27 cellular contexts compared by ENCODE assay signal in the genomic region with DNA sequence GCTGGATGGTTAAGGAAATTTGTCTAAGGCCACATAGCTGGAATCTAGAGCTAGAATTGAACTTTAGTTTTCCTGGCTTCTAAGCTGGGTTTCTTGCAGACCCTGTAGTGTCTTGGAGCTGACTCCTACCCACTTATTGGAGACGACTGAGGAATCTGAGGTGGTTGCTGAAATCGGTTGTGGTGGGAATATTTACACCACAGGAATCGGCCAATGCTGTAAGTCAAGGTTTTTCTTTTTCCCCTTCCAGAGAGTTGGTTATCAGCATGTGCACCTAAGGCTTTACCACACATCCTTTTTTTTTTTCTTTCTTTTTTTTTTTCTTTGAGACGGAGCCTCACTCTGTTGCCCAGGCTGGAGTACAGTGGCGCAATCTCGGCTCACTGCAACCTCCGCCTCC. TPM values are rescaled to one million over a fixed set of nuclear protein-coding genes. Genes with fewer than 3 reads are reported as not detected.
A peak's percentile ranks its signal among the peaks of the same experiment; 100 is the strongest.
DNase-seq lines count a peak whose midpoint lies in the region; ATAC-seq and TF ChIP-seq lines count a peak whose summit lies in the region.
"Had no signal": no experiment of that assay in that cellular context is flagged by ENCODE, and none has a peak within 500 bp of the region (broad histone marks: within the 10 kb centered on the region; RNA-seq: fewer than 3 reads in every experiment).

No MANE protein-coding gene starts in this region.

- H3K27ac Mint-ChIP-seq in endodermal cell, result peak overlapping the region; percentile 30
- H3K27ac Mint-ChIP-seq: CD8-positive, alpha-beta T cell; T-cell had no signal

- H3K14ac ChIP-seq in trophoblast cell (ENCODE audit: low read length), result no peak overlapping the region

- TF ChIP-seq CTCF in right atrium auricular region (IDR thresholded peaks at IDR 0.05), result no peak
- TF ChIP-seq CTCF in endodermal cell (conservative IDR thresholded peaks at IDR 0.05), result no peak

- no peak overlapping the region for H4K12ac ChIP-seq in trophoblast cell (ENCODE audit: low read depth, low read length)

- no peak overlapping the region for H2AK5ac ChIP-seq in trophoblast cell (ENCODE audit: low read length)

- no peak overlapping the region for H3K9ac ChIP-seq in endodermal cell (ENCODE audit: extremely low read depth, low read length, poor library complexity, severe bottlenecking)
- H3K9ac ChIP-seq in trophoblast cell (ENCODE audit: low read length), result no peak overlapping the region

- H3K9me3 Mint-ChIP-seq in endodermal cell, result no peaks in the 10 kb centered on the region
- H3K9me3 Mint-ChIP-seq: CD8-positive, alpha-beta T cell; stimulated activated memory B cell treated with anti-CD40 and anti-IgM and Interleukin-4, amounts not matched to agents 10 μg/mL and 1 μg/mL and 100 μg/mL, for 72 hours; T-cell had no signal

- peaks cover 5% of the 10 kb centered on the region for H3K79me1 ChIP-seq in trophoblast cell (ENCODE audit: low read length)

- peaks cover 4% of the 10 kb centered on the region for H3K36me3 Mint-ChIP-seq in endodermal cell (ENCODE audit: low read depth)
- H3K36me3 Mint-ChIP-seq: CD8-positive, alpha-beta T cell; stimulated activated memory B cell treated with anti-CD40 and anti-IgM and Interleukin-4, amounts not matched to agents 10 μg/mL and 1 μg/mL and 100 μg/mL, for 72 hours; T-cell had no signal

- 89 to 92% methylated on average over 3 to 7 of the region's 7 CpGs for WGBS in endodermal cell (ENCODE audit: insufficient coverage in 1 of 2, insufficient read length in 1 of 2), 2 experiments
- no CpG with 5 or more reads among the region's 7 CpGs for WGBS in trophoblast cell (ENCODE audit: extremely low coverage, insufficient coverage, insufficient read length)
- 94 to 99% methylated on average over 6 to 7 of the region's 7 CpGs for WGBS in aorta, 2 donors

- intact Hi-C loops in cardiac septum (cut with DNase I), result loop anchor here (5.0 to 10.0 kb wide), 2 partner anchors 48 to 110 kb away; no protein-coding TSS in a partner anchor
- intact Hi-C loops in aorta (cut with DNase I), result no loop called here

- no peaks in the 10 kb centered on the region for H3K27me3 Mint-ChIP-seq in endodermal cell (ENCODE audit: insufficient read depth)
- H3K27me3 Mint-ChIP-seq: T-cell had no signal

- H3K79me2 ChIP-seq in trophoblast cell (ENCODE audit: control insufficient read depth, insufficient read depth, low read length, poor library complexity), result peaks cover 2% of the 10 kb centered on the region

- H3K4me3 Mint-ChIP-seq in endodermal cell, result no peak overlapping the region
- H3K4me3 Mint-ChIP-seq: activated CD8-positive, alpha-beta T cell treated with anti-CD3 and anti-CD28 coated beads, Interleukin-2, amount 10 ng/mL, durations not matched to agents 7 days and 5 days; CD8-positive, alpha-beta T cell; stimulated activated memory B cell treated with anti-CD40 and anti-IgM and Interleukin-4, amounts not matched to agents 10 μg/mL and 1 μg/mL and 100 μg/mL, for 72 hours; T-cell had no signal

- H3K23ac ChIP-seq in trophoblast cell (ENCODE audit: low read length), result no peak overlapping the region

- no peak overlapping the region for H3K18ac ChIP-seq in trophoblast cell (ENCODE audit: low read length)

- H3K4me1 ChIP-seq in right atrium auricular region (peaks cover 0 to 41% of the 10 kb centered on the region in 2 donors), endodermal cell (ENCODE audit: control insufficient read depth, insufficient read depth, low read length) (no peaks in the 10 kb centered on the region), trophoblast cell (ENCODE audit: control insufficient read depth in 1 of 2, insufficient read depth in 2 of 2, low read length in 2 of 2) (peaks cover 16 to 25% of the 10 kb centered on the region in 2 experiments), aorta (ENCODE audit: control insufficient read depth in 1 of 2, insufficient read depth in 2 of 2, low read length in 2 of 2) (peaks cover 8% of the 10 kb centered on the region in 2 donors)

- H2BK12ac ChIP-seq in trophoblast cell (ENCODE audit: low read length), result no peak overlapping the region

- H3K4me2 ChIP-seq in trophoblast cell (ENCODE audit: low read length), result no peak overlapping the region

- no peak overlapping the region for H2BK120ac ChIP-seq in trophoblast cell (ENCODE audit: insufficient read depth, low read length, poor library complexity)

- no peak overlapping the region for H3K4me3 ChIP-seq in right atrium auricular region
- no peak overlapping the region for H3K4me3 ChIP-seq in endodermal cell (ENCODE audit: low read length)
- no peak overlapping the region for H3K4me3 ChIP-seq in trophoblast cell (ENCODE audit: low read depth, low read length)
- no peak overlapping the region for H3K4me3 ChIP-seq in aorta (ENCODE audit: low read length in 2 of 2)
- H3K4me3 ChIP-seq: K562, mucosa of descending colon, PC-9, spleen, transverse colon had no signal

- H2AFZ ChIP-seq in trophoblast cell (ENCODE audit: insufficient read depth, low read length, poor library complexity), result no peak overlapping the region
- H2AFZ ChIP-seq: PC-9 had no signal

- ATAC-seq in aorta (ENCODE audit: low FRiP score), result no peak
- ATAC-seq: activated CD8-positive, alpha-beta T cell treated with anti-CD3 and anti-CD28 coated beads, Interleukin-2, amount 10 ng/mL, durations not matched to agents 7 days and 5 days; CD8-positive, alpha-beta T cell; mucosa of descending colon; stimulated activated memory B cell treated with anti-CD40 and anti-IgM and Interleukin-4, amounts not matched to agents 10 μg/mL and 1 μg/mL and 100 μg/mL, for 72 hours; T-cell had no signal

- no peak overlapping the region for H2BK5ac ChIP-seq in trophoblast cell (ENCODE audit: low read depth, low read length, poor library complexity)

- H3K4me1 Mint-ChIP-seq in endodermal cell, result peaks cover 28% of the 10 kb centered on the region

- H3K36me3 ChIP-seq in right atrium auricular region, result no peaks in the 10 kb centered on the region
- no peaks in the 10 kb centered on the region for H3K36me3 ChIP-seq in endodermal cell (ENCODE audit: control insufficient read depth, insufficient read depth, low read length)
- H3K36me3 ChIP-seq in trophoblast cell (ENCODE audit: control insufficient read depth in 1 of 2, insufficient read depth in 2 of 2, low read length in 2 of 2), result no peaks in the 10 kb centered on the region
- no peaks in the 10 kb centered on the region for H3K36me3 ChIP-seq in aorta (ENCODE audit: control insufficient read depth in 1 of 2, insufficient read depth in 2 of 2, low read length in 1 of 2)
- H3K36me3 ChIP-seq: spleen, transverse colon had no signal

- H3K27ac ChIP-seq in right atrium auricular region (peak overlapping the region; percentile 64 to 70), endodermal cell (ENCODE audit: low read depth, low read length) (no peak overlapping the region), trophoblast cell (ENCODE audit: low read depth, low read length) (no peak overlapping the region), aorta (ENCODE audit: low read depth in 1 of 2, low read length in 2 of 2) (peak overlapping the region; percentile 31 to 88)

- H3K9me3 ChIP-seq in right atrium auricular region (no peaks in the 10 kb centered on the region), endodermal cell (ENCODE audit: control insufficient read depth, low read length) (no peaks in the 10 kb centered on the region), trophoblast cell (ENCODE audit: insufficient read depth, low read depth, low read length) (no peaks in the 10 kb centered on the region), aorta (ENCODE audit: control insufficient read depth, low read length) (no peaks in the 10 kb centered on the region)
- H3K9me3 ChIP-seq: mucosa of descending colon, spleen, transverse colon had no signal

- H4K8ac ChIP-seq in trophoblast cell (ENCODE audit: low read depth, low read length), result no peak overlapping the region

- DNase-seq in right atrium auricular region (ENCODE audit: low spot score) (no peak), cardiac septum (ENCODE audit: low spot score) (no peak), endodermal cell (no peak), trophoblast cell (no peak), aorta (no peak), NCI-H2227 treated with DMSO at 0.1 percent for 48 hours (lab: John Stamatoyannopoulos, UW) (no peak), activated gamma-delta T cell (lab: John Stamatoyannopoulos, UW) (no peak), RKO (ENCODE audit: low spot score) (no peak)
- DNase-seq: activated CD4-positive, alpha-beta T cell treated with anti-CD3 and anti-CD28 coated beads for 1 hour; activated CD8-positive, alpha-beta T cell treated with anti-CD3 and anti-CD28 coated beads, Interleukin-2, amount 10 ng/mL, durations not matched to agents 7 days and 5 days; activated gamma-delta T cell treated with Interleukin-2 at 50 U/mL for 16 hours; activated T-cell treated with anti-CD3 and anti-CD28 coated beads for 4 hours; AML-193; CD8-positive, alpha-beta T cell; cortex of kidney; DMS153; mucosa of descending colon; NCI-H524; NK-92 treated with Interleukin-12 subunit alpha and Interleukin-12 subunit beta, amount 100 ng/mL, for 24 hours; PC-9; SIG-M5; spleen; stimulated activated CD4-positive, alpha-beta T cell treated with anti-CD3 and anti-CD28 coated beads, Interleukin-2, amount 100 ng/mL, for 48 hours; T-cell; transverse colon had no signal

- H3K27me3 ChIP-seq in right atrium auricular region (no peaks in the 10 kb centered on the region), endodermal cell (ENCODE audit: control insufficient read depth, insufficient read depth, low read length, poor library complexity, severe bottlenecking) (no peaks in the 10 kb centered on the region), trophoblast cell (ENCODE audit: insufficient read depth, low read length) (no peaks in the 10 kb centered on the region), aorta (ENCODE audit: control insufficient read depth in 1 of 2, insufficient read depth in 2 of 2, low read length in 1 of 2) (no peaks in the 10 kb centered on the region)
- H3K27me3 ChIP-seq: spleen, transverse colon had no signal

- peak overlapping the region; percentile 45 for H4K91ac ChIP-seq in trophoblast cell (ENCODE audit: low read depth, low read length)

- H3K4ac ChIP-seq in trophoblast cell (ENCODE audit: low read depth, low read length), result no peak overlapping the region

RNA-seq across cellular contexts. Expression of a gene that starts 9.3 kb away (rescaled TPM):
- total RNA-seq in right atrium auricular region (1 to 10 TPM; 5.4 to 6.9 TPM), cardiac septum (1.5 TPM), endodermal cell (10 to 100 TPM in 1 of 2 donors, 1 to 10 TPM in 1; 9.9 to 16.7 TPM), aorta (10 to 100 TPM in 1 of 2 donors, 1 to 10 TPM in 1; 9.9 to 25.7 TPM)
- polyA plus RNA-seq in endodermal cell (2013, experiment 1 of 2), result 4.5 TPM
- polyA plus RNA-seq in endodermal cell (2013, experiment 2 of 2), result 4.3 TPM
- 2.1 and 2.3 TPM in 2 replicates for polyA plus RNA-seq in trophoblast cell (2013)
- 10 to 100 TPM; 10.4 to 12.4 TPM for polyA plus RNA-seq in aorta

Comparison
In these comparisons a context has a peak if more than half of its experiments do, and no peak if none do; other contexts are left out.
1. H3K27ac ChIP-seq: peak in right atrium auricular region (2 of 2) and aorta (2 of 2); none in endodermal cell (single experiment) and trophoblast cell (single experiment).